In the genomic region with DNA sequence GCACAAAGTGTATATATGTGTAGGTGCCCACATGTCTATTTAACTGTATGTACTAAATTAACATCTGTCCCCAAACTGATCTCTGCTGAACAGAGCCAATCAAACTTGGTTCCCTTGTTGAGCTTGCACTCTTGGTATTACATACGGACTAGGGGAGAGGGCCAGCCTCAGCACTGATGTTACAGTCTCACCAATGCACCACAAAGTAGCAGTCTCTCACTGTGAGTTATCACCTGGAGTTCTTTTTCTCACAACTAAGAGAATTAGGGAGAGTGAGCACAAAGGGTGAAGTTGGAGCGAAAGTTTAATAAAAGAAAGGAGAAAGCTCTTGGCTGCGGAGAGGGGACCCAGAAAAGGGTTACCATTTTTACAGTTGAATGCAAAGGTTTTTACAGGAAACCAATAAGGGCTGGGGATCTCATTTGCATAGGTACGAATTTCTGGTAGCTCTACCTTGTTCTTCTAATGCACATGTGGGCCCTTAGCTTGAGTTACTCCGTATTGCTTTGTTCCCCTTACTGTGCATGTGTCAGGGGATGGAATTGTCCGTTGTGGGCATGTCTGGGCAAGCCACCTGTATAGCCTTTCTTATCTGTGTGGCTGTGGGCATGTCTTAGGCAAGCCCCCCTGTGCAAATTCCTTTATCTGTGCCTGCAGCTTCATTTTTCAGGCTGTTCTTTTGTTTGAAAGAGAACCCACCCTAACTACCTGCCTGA, we compare ENCODE assay signal across 10 cellular contexts. TPM values are rescaled to one million over a fixed set of nuclear protein-coding genes. Genes with fewer than 3 reads are reported as not detected.
DNase-seq lines count a peak whose midpoint lies in the region; ATAC-seq lines count a peak whose summit lies in the region.
"Had no signal": no experiment of that assay in that cellular context is flagged by ENCODE, and none has a peak within 500 bp of the region (broad histone marks: within the 10 kb centered on the region; RNA-seq: fewer than 3 reads in every experiment).

No MANE protein-coding gene starts in this region.

- ATAC-seq in GM18498 (IDR thresholded peaks at IDR 0.05; ENCODE audit: unreplicated experiment) (peak; percentile 23), naive B cell (ENCODE audit: low read depth in 2 of 2) (peak; percentile 24 to 27), HG03520 (IDR thresholded peaks at IDR 0.05; ENCODE audit: unreplicated experiment) (no peak)
- ATAC-seq: left lung had no signal

- no peaks in the 10 kb centered on the region for H3K9me3 Mint-ChIP-seq in activated CD4-positive, alpha-beta memory T cell treated with anti-CD3 and anti-CD28 coated beads, Interleukin-2, amount 10 ng/mL, durations not matched to agents 7 days and 5 days
- peaks cover 0 to 4% (median 0%) of the 10 kb centered on the region in 7 donors for H3K9me3 Mint-ChIP-seq in naive B cell

- CTCF ChIA-PET in activated CD4-positive, alpha-beta memory T cell treated with anti-CD3 and anti-CD28 coated beads, Interleukin-2, amount 10 ng/mL, durations not matched to agents 7 days and 5 days (lab: Charles Lee): interaction anchor here (0.7 to 12.8 kb wide), 6 partner anchors 10 to 889 kb away, joined by 5 to 275 read pairs (median 7); a partner anchor contains a TSS

- H3K27ac Mint-ChIP-seq in activated CD4-positive, alpha-beta memory T cell treated with anti-CD3 and anti-CD28 coated beads, Interleukin-2, amount 10 ng/mL, durations not matched to agents 7 days and 5 days: peak overlapping the region; percentile 97
- H3K27ac Mint-ChIP-seq in naive B cell: peak overlapping the region; percentile 75 to 99 (median 96)

- H3K36me3 Mint-ChIP-seq in activated CD4-positive, alpha-beta memory T cell treated with anti-CD3 and anti-CD28 coated beads, Interleukin-2, amount 10 ng/mL, durations not matched to agents 7 days and 5 days (ENCODE audit: low read depth): peaks cover 5% of the 10 kb centered on the region
- peaks cover 0 to 7% of the 10 kb centered on the region in 2 donors for H3K36me3 Mint-ChIP-seq in naive B cell

- no peaks in the 10 kb centered on the region for H3K27me3 Mint-ChIP-seq in activated CD4-positive, alpha-beta memory T cell treated with anti-CD3 and anti-CD28 coated beads, Interleukin-2, amount 10 ng/mL, durations not matched to agents 7 days and 5 days
- H3K27me3 Mint-ChIP-seq in naive B cell: peaks cover 0 to 4% (median 0%) of the 10 kb centered on the region in 3 donors

- peak overlapping the region; percentile 43 for H3K4me3 ChIP-seq in Jurkat, Clone E6-1 (ENCODE audit: low read length)
- H3K4me3 ChIP-seq: left lung had no signal

- H3K4me3 Mint-ChIP-seq in activated CD4-positive, alpha-beta memory T cell treated with anti-CD3 and anti-CD28 coated beads, Interleukin-2, amount 10 ng/mL, durations not matched to agents 7 days and 5 days: peak overlapping the region; percentile 52
- H3K4me3 Mint-ChIP-seq in naive B cell: peak overlapping the region; percentile 57 to 87 (median 74)

- DNase-seq in Jurkat, Clone E6-1 (ENCODE audit: low read depth, low spot score): peak; percentile 90
- no peak for DNase-seq in activated CD4-positive, alpha-beta memory T cell treated with anti-CD3 and anti-CD28 coated beads, Interleukin-2, amount 10 ng/mL, durations not matched to agents 7 days and 5 days
- DNase-seq in naive B cell (peak; percentile 48), amygdala (lab: John Stamatoyannopoulos, UW) (no peak)
- no peak for DNase-seq in stimulated activated naive CD4-positive, alpha-beta T cell (lab: John Stamatoyannopoulos, UW)
- no peak for DNase-seq in stimulated activated CD4-positive, alpha-beta T cell treated with anti-CD3 and anti-CD28 coated beads, Interleukin-4, amount 100 ng/mL, for 24 hours
- DNase-seq: SHP77 had no signal

- H3K4me1 Mint-ChIP-seq in activated CD4-positive, alpha-beta memory T cell treated with anti-CD3 and anti-CD28 coated beads, Interleukin-2, amount 10 ng/mL, durations not matched to agents 7 days and 5 days: peaks cover 73% of the 10 kb centered on the region
- peaks cover 67 to 78% (median 73%) of the 10 kb centered on the region in 3 donors for H3K4me1 Mint-ChIP-seq in naive B cell

- POLR2A ChIA-PET in activated CD4-positive, alpha-beta memory T cell treated with anti-CD3 and anti-CD28 coated beads, Interleukin-2, amount 10 ng/mL, durations not matched to agents 7 days and 5 days (lab: Charles Lee): interaction anchor here (1.1 to 12.1 kb wide), 9 partner anchors 12 to 378 kb away, joined by 3 to 590 read pairs (median 5); a partner anchor contains a TSS

RNA-seq across cellular contexts. Expression of a gene that starts 13.3 kb away (rescaled TPM):
- polyA plus RNA-seq in Jurkat, Clone E6-1 (2012; ENCODE audit: insufficient read depth, insufficient read length): 936 TPM
- 1 to 10 TPM; 8.5 to 9.0 TPM for total RNA-seq in activated CD4-positive, alpha-beta memory T cell treated with anti-CD3 and anti-CD28 coated beads, Interleukin-2, amount 10 ng/mL, durations not matched to agents 7 days and 5 days
- 100 to 1,000 TPM in 4 of 6 donors, 10 to 100 TPM in 2; 42.6 to 239 (median 159) TPM for polyA plus RNA-seq in naive B cell (ENCODE audit: low read depth in 6 of 6)

RNA-seq across cellular contexts. Expression of a gene that starts 13.8 kb away (rescaled TPM):
- polyA plus RNA-seq in Jurkat, Clone E6-1 (2012; ENCODE audit: insufficient read depth, insufficient read length): 27.5 TPM
- 100 to 1,000 TPM; 207 to 210 TPM for total RNA-seq in activated CD4-positive, alpha-beta memory T cell treated with anti-CD3 and anti-CD28 coated beads, Interleukin-2, amount 10 ng/mL, durations not matched to agents 7 days and 5 days
- 100 to 1,000 TPM in 2 of 6 donors, 10 to 100 TPM in 4; 60.2 to 124 (median 82.6) TPM for polyA plus RNA-seq in naive B cell (ENCODE audit: low read depth in 6 of 6)

Comparison
In these comparisons a context has a peak if more than half of its experiments do, and no peak if none do; other contexts are left out.
1. DNase-seq: peak in Jurkat, Clone E6-1 (single experiment) and naive B cell (single experiment); none in activated CD4-positive, alpha-beta memory T cell treated with anti-CD3 and anti-CD28 coated beads, Interleukin-2, amount 10 ng/mL, durations not matched to agents 7 days and 5 days (single experiment), stimulated activated naive CD4-positive, alpha-beta T cell (0 of 6), stimulated activated CD4-positive, alpha-beta T cell treated with anti-CD3 and anti-CD28 coated beads, Interleukin-4, amount 100 ng/mL, for 24 hours (single experiment) and amygdala (0 of 56).